Comparison of ENCODE assay signal across 8 cellular contexts in the genomic region with DNA sequence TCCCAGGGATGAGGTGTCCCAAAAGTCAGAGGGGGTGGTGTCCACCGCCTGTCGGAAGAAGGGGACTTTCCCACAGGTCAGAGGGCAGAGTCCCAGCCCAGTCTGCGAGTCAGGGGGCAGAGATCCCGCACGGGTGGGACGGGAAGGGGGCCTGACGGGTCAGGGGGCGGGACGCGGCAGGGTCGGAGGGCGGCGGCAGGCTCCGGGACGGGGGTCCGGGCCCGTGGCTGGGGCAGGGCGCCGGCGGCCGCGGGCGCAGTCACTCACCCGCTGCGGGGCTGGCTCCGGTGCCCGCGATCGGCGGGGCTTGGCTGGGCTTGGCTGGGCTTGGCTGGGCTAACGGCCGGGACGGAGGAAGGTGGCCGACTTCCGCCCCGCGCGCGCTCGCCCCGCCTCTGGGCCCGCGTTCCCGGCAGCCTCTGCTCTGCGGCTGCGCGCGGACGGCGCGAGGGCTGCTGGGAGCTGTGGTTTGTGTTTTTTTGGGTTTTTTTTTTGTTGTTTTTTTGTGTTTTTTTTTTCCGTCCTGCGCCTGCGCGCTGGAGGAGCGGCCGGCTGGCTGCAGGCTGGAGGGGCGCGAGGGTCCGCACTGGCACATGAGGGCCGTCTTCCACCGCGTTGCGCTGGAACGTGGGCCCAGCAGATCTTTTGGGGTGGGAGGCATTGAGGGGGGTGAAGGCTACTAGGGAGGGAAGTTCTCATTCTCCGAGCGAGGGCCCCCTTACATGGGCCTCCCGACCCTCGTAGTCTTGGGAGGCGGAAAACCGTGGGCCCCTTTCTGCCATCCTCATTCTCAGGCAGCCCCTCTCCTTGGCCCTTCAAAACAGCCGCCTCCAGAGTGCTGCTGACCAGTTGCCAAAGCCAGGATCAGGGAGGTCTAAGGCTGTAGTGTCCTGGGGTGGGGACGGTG. TPM values are rescaled to one million over a fixed set of nuclear protein-coding genes. Genes with fewer than 3 reads are reported as not detected.
DNase-seq lines count a peak whose midpoint lies in the region; ATAC-seq, FAIRE-seq and TF ChIP-seq lines count a peak whose summit lies in the region.

A gene (minus strand): TSS at position 368 of the 907 bp plus-strand sequence. CDS start 12,142 bp downstream, outside the sequence.

- H3K9me3 ChIP-seq in pancreas (no peaks in the 10 kb centered on the region), thyroid gland (no peaks in the 10 kb centered on the region)

- peaks cover 4 to 5% of the 10 kb centered on the region in 2 donors for H3K9me3 Mint-ChIP-seq in activated naive CD4-positive, alpha-beta T cell treated with anti-CD3 and anti-CD28 coated beads, Interleukin-2, amount 50 U/mL, for 72 hours

- H3K27ac ChIP-seq in pancreas (peak within 1 kb of the TSS; percentile 52 to 81 (median 78)), thyroid gland (peak within 1 kb of the TSS; percentile 56 to 86 (median 71))

- intact Hi-C loops in head of caudate nucleus (cut with DNase I) = no loop called here
- intact Hi-C loops in pancreas (cut with DNase I) = no loop called here
- intact Hi-C loops in thyroid gland (cut with DNase I) = no loop called here

- no peak for FAIRE-seq in pancreas (lab: Jason Lieb, UNC)

- H3K4me3 ChIP-seq in pancreas (peak within 1 kb of the TSS; percentile 72 to 79 (median 73)), thyroid gland (replicated peaks in 1 of 3) (peak within 1 kb of the TSS; percentile 60 to 98 (median 79))

- peaks cover 21 to 26% of the 10 kb centered on the region in 2 donors for H3K36me3 Mint-ChIP-seq in activated naive CD4-positive, alpha-beta T cell treated with anti-CD3 and anti-CD28 coated beads, Interleukin-2, amount 50 U/mL, for 72 hours

- peak; percentile 93 for DNase-seq in ELF-1 (ENCODE audit: low read depth, low spot score)
- peak; percentile 72 to 81 for DNase-seq in Kasumi-1 (lab: John Stamatoyannopoulos, UW)
- DNase-seq in SKM-1 (lab: John Stamatoyannopoulos, UW; ENCODE audit: unreplicated experiment) = peak; percentile 61
- peak; percentile 87 to 89 for DNase-seq in activated naive CD4-positive, alpha-beta T cell treated with anti-CD3 and anti-CD28 coated beads, Interleukin-2, amount 50 U/mL, for 72 hours (ENCODE audit: low spot score in 2 of 2)
- DNase-seq in head of caudate nucleus = peak; percentile 45 to 94 (median 86)
- DNase-seq in pancreas = peak; percentile 77 to 95 (median 87)
- DNase-seq in thyroid gland = peak; percentile 83

- ATAC-seq in GM21825 (IDR thresholded peaks at IDR 0.05; ENCODE audit: unreplicated experiment) = peak; percentile 80
- ATAC-seq in activated naive CD4-positive, alpha-beta T cell treated with anti-CD3 and anti-CD28 coated beads, Interleukin-2, amount 50 U/mL, for 72 hours = peak; percentile 93 to 96
- ATAC-seq in pancreas = peak; percentile 94 to 98 (median 96)

- peaks cover 9 to 28% (median 11%) of the 10 kb centered on the region in 3 donors for H3K4me1 ChIP-seq in pancreas
- H3K4me1 ChIP-seq in thyroid gland = peaks cover 30 to 35% of the 10 kb centered on the region in 2 donors

- H3K36me3 ChIP-seq in pancreas (no peaks in the 10 kb centered on the region), thyroid gland (no peaks in the 10 kb centered on the region)

- TF ChIP-seq POLR2A in thyroid gland (IDR thresholded peaks at IDR 0.05) = peak in 1 of 2 donors; percentile 67

- WGBS in pancreas, 2 donors = 1 to 2% methylated on average over 39 to 73 of the region's 73 CpGs
- WGBS in thyroid gland, 2 donors = 0 to 1% methylated on average over 43 to 57 of the region's 73 CpGs

- H3K27ac Mint-ChIP-seq in activated naive CD4-positive, alpha-beta T cell treated with anti-CD3 and anti-CD28 coated beads, Interleukin-2, amount 50 U/mL, for 72 hours = peak within 1 kb of the TSS; percentile 97 to 99

- H3K27me3 ChIP-seq in pancreas (no peaks in the 10 kb centered on the region), thyroid gland (no peaks in the 10 kb centered on the region)

- TF ChIP-seq CTCF in pancreas (IDR thresholded peaks at IDR 0.05) (no peak), thyroid gland (IDR thresholded peaks at IDR 0.05) (no peak)

RNA-seq across cellular contexts. Expression of the gene that starts here (rescaled TPM):
- 10 to 100 TPM; 54.7 to 57.0 TPM for total RNA-seq in activated naive CD4-positive, alpha-beta T cell treated with anti-CD3 and anti-CD28 coated beads, Interleukin-2, amount 50 U/mL, for 72 hours
- total RNA-seq in pancreas (10 to 100 TPM; 20.7 to 45.0 (median 29.3) TPM), thyroid gland (10 to 100 TPM; 21.2 to 37.1 (median 27.3) TPM)
- polyA plus RNA-seq in pancreas = 10 to 100 TPM in 1 of 2 donors, 1 to 10 TPM in 1; 7.4 to 10.7 TPM

Comparison
In these comparisons a context has a peak if more than half of its experiments do, and no peak if none do; other contexts are left out.
1. Peak in every context shown above with its lines: DNase-seq, ATAC-seq, H3K4me3 ChIP-seq and H3K27ac ChIP-seq.